8 cellular contexts compared by ENCODE assay signal in genomic region chr11:86244063-86244521, GRCh38. TPM values are rescaled to one million over a fixed set of nuclear protein-coding genes. Genes with fewer than 3 reads are reported as not detected.
DNase-seq lines count a peak whose midpoint lies in the region; ATAC-seq lines count a peak whose summit lies in the region.

No MANE protein-coding gene starts in this region.

- H3K4me1 ChIP-seq in HUES64 (ENCODE audit: insufficient read depth, low read length): peaks cover 26% of the 10 kb centered on the region

- H3K9ac ChIP-seq in HUES64 (ENCODE audit: low read depth, low read length): peak overlapping the region; percentile 98

- no peaks in the 10 kb centered on the region for H3K9me3 Mint-ChIP-seq in memory B cell

- no peaks in the 10 kb centered on the region for H3K36me3 ChIP-seq in HUES64 (ENCODE audit: insufficient read depth, low read length)

- peak; percentile 80 for ATAC-seq in GM21528 (IDR thresholded peaks at IDR 0.05; ENCODE audit: low FRiP score, unreplicated experiment)
- peak; percentile 68 for ATAC-seq in memory B cell (ENCODE audit: low read depth)

- H3K27me3 Mint-ChIP-seq in memory B cell: no peaks in the 10 kb centered on the region

- peak overlapping the region; percentile 85 for H3K4me3 ChIP-seq in HUES64 (ENCODE audit: low read length)

- H3K27me3 ChIP-seq in HUES64 (ENCODE audit: insufficient read depth, low read length): no peaks in the 10 kb centered on the region; the same call in 1 of the 2 replicates

- WGBS in HUES64: 4% methylated on average over 18 of the region's 18 CpGs

- H3K27ac Mint-ChIP-seq in memory B cell: no peak overlapping the region

- DNase-seq in NCI-H1105 (lab: John Stamatoyannopoulos, UW) (peak; percentile 91), NCI-H1105 treated with DMSO at 0.1 percent for 48 hours (lab: John Stamatoyannopoulos, UW) (no peak), memory B cell (ENCODE audit: low spot score in 2 of 2) (no peak)
- DNase-seq in activated CD4-positive, alpha-beta T cell treated with anti-CD3 and anti-CD28 coated beads for 4 hours: peak; percentile 88 to 91
- peak; percentile 83 for DNase-seq in effector CD8-positive, alpha-beta T cell (lab: John Stamatoyannopoulos, UW)
- DNase-seq in stimulated activated CD8-positive, alpha-beta memory T cell treated with anti-CD3 and anti-CD28 coated beads, Interleukin-15, amount 100 ng/mL, for 1 hour (ENCODE audit: low read depth): peak; percentile 74

- no peaks in the 10 kb centered on the region for H3K36me3 Mint-ChIP-seq in memory B cell

- no peaks in the 10 kb centered on the region for H3K9me3 ChIP-seq in HUES64 (ENCODE audit: insufficient read depth, low read depth, low read length)

- peak overlapping the region; percentile 97 for H3K27ac ChIP-seq in HUES64 (ENCODE audit: low read depth, low read length)

- peaks cover 28% of the 10 kb centered on the region for H3K4me1 Mint-ChIP-seq in memory B cell

- H3K4me3 Mint-ChIP-seq in memory B cell: no peak overlapping the region

RNA-seq across cellular contexts. Expression of gene EED, which starts 0.5 kb away (rescaled TPM):
- 30.9 TPM for polyA plus RNA-seq in HUES64 (2013, experiment 1 of 2)
- 29.1 TPM for polyA plus RNA-seq in HUES64 (2013, experiment 2 of 2)

RNA-seq across cellular contexts. Expression of gene HIKESHI, which starts 57.9 kb away (rescaled TPM):
- polyA plus RNA-seq in HUES64 (2013, experiment 1 of 2): 78.7 TPM
- 83.7 TPM for polyA plus RNA-seq in HUES64 (2013, experiment 2 of 2)

Comparison
In these comparisons a context has a peak if more than half of its experiments do, and no peak if none do; other contexts are left out.
1. DNase-seq: peak in NCI-H1105 (single experiment), activated CD4-positive, alpha-beta T cell treated with anti-CD3 and anti-CD28 coated beads for 4 hours (2 of 2), effector CD8-positive, alpha-beta T cell (single experiment) and stimulated activated CD8-positive, alpha-beta memory T cell treated with anti-CD3 and anti-CD28 coated beads, Interleukin-15, amount 100 ng/mL, for 1 hour (single experiment); none in NCI-H1105 treated with DMSO at 0.1 percent for 48 hours (single experiment) and memory B cell (0 of 2).